ENCODE assay signal across 1 cellular context in the genomic region with DNA sequence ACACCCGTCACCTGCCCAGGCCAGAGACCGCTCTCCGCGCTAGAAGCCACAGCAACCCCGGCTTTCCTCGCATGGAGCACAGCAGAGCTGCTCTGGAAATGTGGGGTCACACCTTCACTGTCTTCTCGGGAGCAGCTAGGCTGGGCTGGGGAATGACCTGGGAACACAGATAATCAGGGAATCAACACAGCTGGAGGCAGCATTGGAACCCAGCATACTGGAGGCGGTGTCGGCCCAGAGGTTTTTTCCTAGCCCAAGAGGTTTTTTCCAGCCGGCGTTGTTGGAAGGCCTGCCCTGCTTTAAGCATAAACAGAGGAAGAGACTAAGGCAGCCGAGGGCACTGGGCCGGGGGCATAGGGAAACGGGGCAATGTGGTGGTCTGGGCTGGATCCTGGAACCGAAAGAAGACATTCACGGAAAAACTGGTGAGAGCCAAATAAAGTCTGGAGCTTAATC.
TF ChIP-seq lines count a peak whose summit lies in the region.

No MANE protein-coding gene starts in this region.

TF ChIP-seq in GM12878, 131 proteins besides CTCF, POLR2A, EP300 and RAD21:
- TF ChIP-seq IKZF2 (IDR thresholded peaks at IDR 0.05) (peak; percentile 2 to 27; a peak in 1 of 4 replicates), NRF1 (conservative IDR thresholded peaks at IDR 0.05; ENCODE audit: low read depth, low read length) (no peak)
- TF ChIP-seq, protein P1, sequence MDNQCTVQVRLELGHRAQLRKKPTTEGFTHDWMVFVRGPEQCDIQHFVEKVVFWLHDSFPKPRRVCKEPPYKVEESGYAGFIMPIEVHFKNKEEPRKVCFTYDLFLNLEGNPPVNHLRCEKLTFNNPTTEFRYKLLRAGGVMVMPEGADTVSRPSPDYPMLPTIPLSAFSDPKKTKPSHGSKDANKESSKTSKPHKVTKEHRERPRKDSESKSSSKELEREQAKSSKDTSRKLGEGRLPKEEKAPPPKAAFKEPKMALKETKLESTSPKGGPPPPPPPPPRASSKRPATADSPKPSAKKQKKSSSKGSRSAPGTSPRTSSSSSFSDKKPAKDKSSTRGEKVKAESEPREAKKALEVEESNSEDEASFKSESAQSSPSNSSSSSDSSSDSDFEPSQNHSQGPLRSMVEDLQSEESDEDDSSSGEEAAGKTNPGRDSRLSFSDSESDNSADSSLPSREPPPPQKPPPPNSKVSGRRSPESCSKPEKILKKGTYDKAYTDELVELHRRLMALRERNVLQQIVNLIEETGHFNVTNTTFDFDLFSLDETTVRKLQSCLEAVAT (IDR thresholded peaks at IDR 0.05), result 0 out of 2 replicates have a peak, but pooled peaks have one; percentile 17
